Comparison of ENCODE assay signal across 16 cellular contexts in genomic region chr16:74500907-74501306, GRCh38.
A peak's percentile ranks its signal among the peaks of the same experiment; 100 is the strongest.
DNase-seq lines count a peak whose midpoint lies in the region; ATAC-seq and TF ChIP-seq lines count a peak whose summit lies in the region.
"Had no signal": no experiment of that assay in that cellular context is flagged by ENCODE, and none has a peak within 500 bp of the region (broad histone marks: within the 10 kb centered on the region; RNA-seq: fewer than 3 reads in every experiment).

No MANE protein-coding gene starts in this region.

- H3K4me3 Mint-ChIP-seq in activated CD4-positive, alpha-beta memory T cell treated with anti-CD3 and anti-CD28 coated beads for 36 hours, result no peak overlapping the region
- no peak overlapping the region for H3K4me3 Mint-ChIP-seq in activated CD4-positive, alpha-beta memory T cell treated with anti-CD3 and anti-CD28 coated beads, Interleukin-2, amount 10 ng/mL, durations not matched to agents 7 days and 5 days

- H3K9me3 ChIP-seq in HEK293 (ENCODE audit: control insufficient read depth, insufficient read depth, low read depth, low read length), result no peaks in the 10 kb centered on the region
- no peaks in the 10 kb centered on the region for H3K9me3 ChIP-seq in gastrocnemius medialis
- H3K9me3 ChIP-seq in Peyer's patch, result no peaks in the 10 kb centered on the region
- H3K9me3 ChIP-seq in BE2C, result no peaks in the 10 kb centered on the region
- H3K9me3 ChIP-seq: esophagus squamous epithelium, lower lobe of right lung had no signal

- H3K4me1 Mint-ChIP-seq in activated CD4-positive, alpha-beta memory T cell treated with anti-CD3 and anti-CD28 coated beads for 36 hours (ENCODE audit: low read depth), result peaks cover 9% of the 10 kb centered on the region
- H3K4me1 Mint-ChIP-seq in activated CD4-positive, alpha-beta memory T cell treated with anti-CD3 and anti-CD28 coated beads, Interleukin-2, amount 10 ng/mL, durations not matched to agents 7 days and 5 days, result no peaks in the 10 kb centered on the region

- TF ChIP-seq POLR2A in gastrocnemius medialis (IDR thresholded peaks at IDR 0.05) (no peak), Peyer's patch (IDR thresholded peaks at IDR 0.05) (no peak)

- H3K4me3 ChIP-seq in HEK293 (ENCODE audit: low read depth, low read length) (no peak overlapping the region), gastrocnemius medialis (no peak overlapping the region), Peyer's patch (no peak overlapping the region), BE2C (ENCODE audit: low read depth, low read length) (no peak overlapping the region)
- H3K4me3 ChIP-seq: esophagus squamous epithelium, lower lobe of right lung had no signal

- H3K36me3 Mint-ChIP-seq in activated CD4-positive, alpha-beta memory T cell treated with anti-CD3 and anti-CD28 coated beads for 36 hours, result peaks cover 12% of the 10 kb centered on the region
- H3K36me3 Mint-ChIP-seq in activated CD4-positive, alpha-beta memory T cell treated with anti-CD3 and anti-CD28 coated beads, Interleukin-2, amount 10 ng/mL, durations not matched to agents 7 days and 5 days (ENCODE audit: low read depth), result peaks cover 35% of the 10 kb centered on the region

- H3K4me1 ChIP-seq in HEK293 (ENCODE audit: control insufficient read depth, insufficient read depth, low read length), result peaks cover 26% of the 10 kb centered on the region
- peaks cover 18 to 22% of the 10 kb centered on the region in 2 donors for H3K4me1 ChIP-seq in gastrocnemius medialis
- no peaks in the 10 kb centered on the region for H3K4me1 ChIP-seq in Peyer's patch
- no peaks in the 10 kb centered on the region for H3K4me1 ChIP-seq in BE2C
- H3K4me1 ChIP-seq: esophagus squamous epithelium, lower lobe of right lung had no signal

- ATAC-seq in gastrocnemius medialis, result no peak
- ATAC-seq: lower lobe of right lung had no signal

- H3K27ac Mint-ChIP-seq in activated CD4-positive, alpha-beta memory T cell treated with anti-CD3 and anti-CD28 coated beads for 36 hours, result peak overlapping the region; percentile 60
- no peak overlapping the region for H3K27ac Mint-ChIP-seq in activated CD4-positive, alpha-beta memory T cell treated with anti-CD3 and anti-CD28 coated beads, Interleukin-2, amount 10 ng/mL, durations not matched to agents 7 days and 5 days

- intact Hi-C loops in activated CD4-positive, alpha-beta memory T cell treated with anti-CD3 and anti-CD28 coated beads for 36 hours (cut with micrococcal nuclease), result loop anchor here (10.0 kb wide), 1 partner anchor 104 kb away; the partner anchor contains the start of gene GLG1
- intact Hi-C loops in gastrocnemius medialis (cut with DNase I; ENCODE audit: low total_unique reads), result loop anchor here (5.0 kb wide), 1 partner anchor 121 kb away; no protein-coding TSS in a partner anchor

- H3K27me3 ChIP-seq in gastrocnemius medialis (no peaks in the 10 kb centered on the region), Peyer's patch (no peaks in the 10 kb centered on the region), BE2C (no peaks in the 10 kb centered on the region)
- H3K27me3 ChIP-seq: esophagus squamous epithelium had no signal

- H3K9me3 Mint-ChIP-seq in activated CD4-positive, alpha-beta memory T cell treated with anti-CD3 and anti-CD28 coated beads for 36 hours, result no peaks in the 10 kb centered on the region
- no peaks in the 10 kb centered on the region for H3K9me3 Mint-ChIP-seq in activated CD4-positive, alpha-beta memory T cell treated with anti-CD3 and anti-CD28 coated beads, Interleukin-2, amount 10 ng/mL, durations not matched to agents 7 days and 5 days

- H3K27ac ChIP-seq in HEK293 (ENCODE audit: extremely low read depth, low read depth, low read length), result 0 out of 2 replicates have a peak overlapping the region, but pooled peaks have one; percentile 11
- H3K27ac ChIP-seq in cingulate gyrus (ENCODE audit: low read depth, low read length), result peak overlapping the region; percentile 83
- peak overlapping the region; percentile 22 to 39 (median 33) for H3K27ac ChIP-seq in gastrocnemius medialis
- H3K27ac ChIP-seq in Peyer's patch, result no peak overlapping the region
- H3K27ac ChIP-seq: esophagus squamous epithelium, lower lobe of right lung had no signal

- in situ Hi-C loops in gastrocnemius medialis (cut with MboI; ENCODE audit: low sequenced_read_pairs in 4 of 4), result no loop called here

- TF ChIP-seq CTCF in HEK293 (tag by site-specific recombination; IDR thresholded peaks at IDR 0.05), result no peak
- TF ChIP-seq CTCF in gastrocnemius medialis (IDR thresholded peaks at IDR 0.05 in 4 of 5, conservative IDR thresholded peaks at IDR 0.05 in 1 of 5), result no peak
- no peak for TF ChIP-seq CTCF in Peyer's patch (IDR thresholded peaks at IDR 0.05)
- no peak for TF ChIP-seq CTCF in BE2C (IDR thresholded peaks at IDR 0.05; ENCODE audit: low read depth, low read length)

- no peaks in the 10 kb centered on the region for H3K27me3 Mint-ChIP-seq in activated CD4-positive, alpha-beta memory T cell treated with anti-CD3 and anti-CD28 coated beads for 36 hours
- no peaks in the 10 kb centered on the region for H3K27me3 Mint-ChIP-seq in activated CD4-positive, alpha-beta memory T cell treated with anti-CD3 and anti-CD28 coated beads, Interleukin-2, amount 10 ng/mL, durations not matched to agents 7 days and 5 days

- H3K36me3 ChIP-seq in HEK293 (ENCODE audit: control insufficient read depth in 2 of 2, insufficient read depth in 1 of 2, low read length in 2 of 2) (peaks cover 0 to 11% of the 10 kb centered on the region in 2 experiments; a peak in 2 of 3 replicates), gastrocnemius medialis (peaks cover 0 to 16% of the 10 kb centered on the region in 2 donors), Peyer's patch (peaks cover 0 to 31% (median 0%) of the 10 kb centered on the region in 3 donors), BE2C (peaks cover 19% of the 10 kb centered on the region)

- POLR2A ChIA-PET in activated CD4-positive, alpha-beta memory T cell treated with anti-CD3 and anti-CD28 coated beads for 36 hours (lab: Charles Lee), result no interaction called here
- POLR2A ChIA-PET in activated CD4-positive, alpha-beta memory T cell treated with anti-CD3 and anti-CD28 coated beads, Interleukin-2, amount 10 ng/mL, durations not matched to agents 7 days and 5 days (lab: Charles Lee), result no interaction called here
- POLR2A ChIA-PET in HEK293 (lab: Yijun Ruan, JAX), result no interaction called here

- no peak for DNase-seq in activated CD4-positive, alpha-beta memory T cell treated with anti-CD3 and anti-CD28 coated beads for 36 hours
- DNase-seq in activated CD4-positive, alpha-beta memory T cell treated with anti-CD3 and anti-CD28 coated beads, Interleukin-2, amount 10 ng/mL, durations not matched to agents 7 days and 5 days, result no peak
- no peak for DNase-seq in gastrocnemius medialis
- DNase-seq in NCI-H345 (lab: John Stamatoyannopoulos, UW), result no peak
- DNase-seq in Peyer's patch, result no peak
- no peak for DNase-seq in BE2C
- DNase-seq: activated CD8-positive, alpha-beta memory T cell treated with anti-CD3 and anti-CD28 coated beads, Interleukin-2, amount 50 U/mL, for 48 hours; activated naive CD4-positive, alpha-beta T cell treated with Interleukin-2 at 50 U/mL for 16 hours; DMS153; effector CD4-positive, alpha-beta T cell; esophagus squamous epithelium; lower lobe of right lung; NCI-H1436; stimulated activated CD4-positive, alpha-beta T cell treated with anti-CD3 and anti-CD28 coated beads, Interleukin-2, amount 100 ng/mL, for 24 hours had no signal

- CTCF ChIA-PET in activated CD4-positive, alpha-beta memory T cell treated with anti-CD3 and anti-CD28 coated beads for 36 hours (lab: Charles Lee), result no interaction called here
- CTCF ChIA-PET in activated CD4-positive, alpha-beta memory T cell treated with anti-CD3 and anti-CD28 coated beads, Interleukin-2, amount 10 ng/mL, durations not matched to agents 7 days and 5 days (lab: Charles Lee), result no interaction called here
- CTCF ChIA-PET in HEK293 (lab: Yijun Ruan, JAX), result no interaction called here

TF ChIP-seq in HEK293, 187 proteins besides CTCF, POLR2A, EP300 and RAD21 (continues in another document):
- TF ChIP-seq KLF17 (tag by site-specific recombination; IDR thresholded peaks at IDR 0.05) (no peak), ZBTB49 (tag by site-specific recombination; IDR thresholded peaks at IDR 0.05; ENCODE audit: low read depth) (no peak)

Comparison
In these comparisons a context has a peak if more than half of its experiments do, and no peak if none do; other contexts are left out.
1. H3K27ac ChIP-seq: peak in HEK293 (single experiment), cingulate gyrus (single experiment) and gastrocnemius medialis (4 of 4); none in Peyer's patch (0 of 4).